Comparison of ENCODE assay signal across 8 cellular contexts in the genomic region with DNA sequence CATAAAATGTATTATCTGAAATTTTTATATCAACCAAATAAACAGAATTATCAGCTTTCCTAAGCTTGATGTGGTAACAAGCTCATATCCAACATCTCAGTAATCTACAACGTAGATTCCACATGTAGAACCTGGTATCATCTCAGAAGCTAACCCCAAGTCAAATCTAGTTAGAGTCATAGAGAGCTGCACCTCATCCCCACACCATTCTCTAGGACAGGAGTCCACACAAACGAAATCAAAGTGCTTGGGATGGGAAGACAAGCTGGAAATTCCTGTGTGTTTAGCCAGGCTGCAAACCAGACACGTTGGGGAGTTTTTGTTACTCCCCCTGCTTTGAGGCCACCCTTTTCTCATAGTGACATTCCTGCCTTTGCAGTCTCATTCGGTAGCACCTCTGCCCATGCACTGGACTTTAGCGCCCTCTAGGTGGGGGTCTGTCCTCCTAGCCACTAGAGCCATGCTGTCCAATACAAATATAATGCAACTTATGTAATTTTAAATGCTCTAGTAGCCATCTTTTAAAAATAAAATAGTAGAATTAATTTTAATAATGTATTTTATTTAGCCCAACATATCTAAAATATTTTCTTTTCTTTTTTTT. TPM values are rescaled to one million over a fixed set of nuclear protein-coding genes. Genes with fewer than 3 reads are reported as not detected.
A peak's percentile ranks its signal among the peaks of the same experiment; 100 is the strongest.
DNase-seq lines count a peak whose midpoint lies in the region; ATAC-seq, FAIRE-seq and TF ChIP-seq lines count a peak whose summit lies in the region.

No MANE protein-coding gene starts in this region.

- no peaks in the 10 kb centered on the region for H3K4me1 ChIP-seq in tibial nerve

- peaks cover 44% of the 10 kb centered on the region for H3K27me3 Mint-ChIP-seq in activated naive CD8-positive, alpha-beta T cell treated with anti-CD3 and anti-CD28 coated beads for 36 hours

- FAIRE-seq in GM12892 (lab: Jason Lieb, UNC) = no peak

- no peaks in the 10 kb centered on the region for H3K36me3 Mint-ChIP-seq in activated naive CD8-positive, alpha-beta T cell treated with anti-CD3 and anti-CD28 coated beads for 36 hours

- no peak overlapping the region for H3K27ac Mint-ChIP-seq in activated naive CD8-positive, alpha-beta T cell treated with anti-CD3 and anti-CD28 coated beads for 36 hours

- H3K4me1 Mint-ChIP-seq in activated naive CD8-positive, alpha-beta T cell treated with anti-CD3 and anti-CD28 coated beads for 36 hours = no peaks in the 10 kb centered on the region

- DNase-seq in stimulated activated CD4-positive, alpha-beta T cell treated with anti-CD3 and anti-CD28 coated beads, Interleukin-4, amount 100 ng/mL, for 1 hour = peak; percentile 34
- DNase-seq in stimulated activated CD4-positive, alpha-beta T cell treated with anti-CD3 and anti-CD28 coated beads, Interleukin-1b, Interleukin-23, amount 100 ng/mL, for 48 hours = no peak
- DNase-seq in NCI-H524 treated with DMSO at 0.1 percent for 48 hours (lab: John Stamatoyannopoulos, UW) (peak; percentile 10), iris pigment epithelial cell (ENCODE audit: low read depth) (peak; percentile 51), tibial nerve (ENCODE audit: low spot score in 2 of 2) (peak in 1 of 2 donors; percentile 65), GM12892 (ENCODE audit: insufficient read length) (no peak)
- DNase-seq in activated naive CD8-positive, alpha-beta T cell treated with anti-CD3 and anti-CD28 coated beads for 36 hours = peak; percentile 33

- no peak overlapping the region for H3K4me3 Mint-ChIP-seq in activated naive CD8-positive, alpha-beta T cell treated with anti-CD3 and anti-CD28 coated beads for 36 hours

- H3K36me3 ChIP-seq in tibial nerve = no peaks in the 10 kb centered on the region

- no peak for TF ChIP-seq POLR2A in tibial nerve (IDR thresholded peaks at IDR 0.05)
- no peak for TF ChIP-seq POLR2A in GM12892 (IDR thresholded peaks at IDR 0.05; ENCODE audit: low read depth, low read length)

- no peaks in the 10 kb centered on the region for H3K27me3 ChIP-seq in tibial nerve

- peak; percentile 51 for ATAC-seq in HG03108 (IDR thresholded peaks at IDR 0.05; ENCODE audit: unreplicated experiment)

- no peaks in the 10 kb centered on the region for H3K9me3 ChIP-seq in tibial nerve

- TF ChIP-seq EP300 in tibial nerve (IDR thresholded peaks at IDR 0.05) = no peak

- H3K27ac ChIP-seq in tibial nerve = no peak overlapping the region

- H3K4me3 ChIP-seq in tibial nerve = no peak overlapping the region

- TF ChIP-seq CTCF in tibial nerve (IDR thresholded peaks at IDR 0.05) = peak in 3 of 5 experiments; percentile 36 to 39 (median 38)

- H3K9me3 Mint-ChIP-seq in activated naive CD8-positive, alpha-beta T cell treated with anti-CD3 and anti-CD28 coated beads for 36 hours = no peaks in the 10 kb centered on the region

- 21 to 31% methylated on average over 5 of the region's 5 CpGs for WGBS in tibial nerve, 2 donors

RNA-seq across cellular contexts. Expression of a gene that starts 28.1 kb away (rescaled TPM):
- under 1 TPM; 0.27 to 0.28 TPM for total RNA-seq in activated naive CD8-positive, alpha-beta T cell treated with anti-CD3 and anti-CD28 coated beads for 36 hours
- 10 to 100 TPM in 3 of 4 donors, 1 to 10 TPM in 1; 8.5 to 19.0 (median 12.0) TPM for total RNA-seq in tibial nerve
- polyA plus RNA-seq in GM12892 (2012; ENCODE audit: missing spikeins) = not detected

Comparison
In these comparisons a context has a peak if more than half of its experiments do, and no peak if none do; other contexts are left out.
1. DNase-seq: peak in stimulated activated CD4-positive, alpha-beta T cell treated with anti-CD3 and anti-CD28 coated beads, Interleukin-4, amount 100 ng/mL, for 1 hour (single experiment), NCI-H524 treated with DMSO at 0.1 percent for 48 hours (single experiment), activated naive CD8-positive, alpha-beta T cell treated with anti-CD3 and anti-CD28 coated beads for 36 hours (single experiment) and iris pigment epithelial cell (single experiment); none in stimulated activated CD4-positive, alpha-beta T cell treated with anti-CD3 and anti-CD28 coated beads, Interleukin-1b, Interleukin-23, amount 100 ng/mL, for 48 hours (single experiment) and GM12892 (single experiment).
2. RNA of a gene that starts 28.1 kb away (total RNA-seq): 8.5 to 19.0 TPM in tibial nerve; 0.27 to 0.28 TPM in activated naive CD8-positive, alpha-beta T cell treated with anti-CD3 and anti-CD28 coated beads for 36 hours; every median in the first group is over 4 times any median in the second.